ENCODE assay signal across 9 cellular contexts in the genomic region with DNA sequence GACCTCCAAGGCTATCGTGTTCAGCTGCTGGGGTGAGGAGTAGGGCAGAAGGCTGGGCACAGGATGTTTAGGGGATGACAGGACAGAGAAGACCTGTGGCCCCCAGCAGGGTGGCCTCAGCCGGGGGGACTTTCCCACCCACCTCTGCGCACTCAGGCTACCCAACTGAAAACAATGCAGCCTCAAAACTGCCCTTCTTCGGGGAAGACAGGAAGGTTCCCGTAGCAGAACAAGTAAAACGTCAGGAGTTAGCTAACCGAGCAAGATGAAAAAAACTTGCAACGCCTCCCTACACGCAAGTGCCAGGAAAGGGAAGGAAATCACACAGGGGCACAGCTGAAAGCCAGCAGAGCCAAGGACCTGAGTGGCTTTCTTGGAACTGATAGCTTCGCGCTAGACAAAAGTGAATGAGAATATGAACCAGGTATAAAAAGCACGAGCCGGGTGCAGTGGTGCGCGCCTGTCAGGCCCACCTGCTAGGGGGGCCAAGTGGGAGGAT. TPM values are rescaled to one million over a fixed set of nuclear protein-coding genes. Genes with fewer than 3 reads are reported as not detected.
DNase-seq lines count a peak whose midpoint lies in the region; ATAC-seq and TF ChIP-seq lines count a peak whose summit lies in the region.
"Had no signal": no experiment of that assay in that cellular context is flagged by ENCODE, and none has a peak within 500 bp of the region (broad histone marks: within the 10 kb centered on the region; RNA-seq: fewer than 3 reads in every experiment).

No MANE protein-coding gene starts in this region.

- H3K9me3 ChIP-seq in SK-N-SH: no peaks in the 10 kb centered on the region

- CTCF ChIA-PET in SK-N-SH (lab: Yijun Ruan, JAX): no interaction called here

- intact Hi-C loops in posterior vena cava (cut with DNase I): no loop called here

- POLR2A ChIA-PET in SK-N-SH (lab: Yijun Ruan, JAX): no interaction called here

- H3K27me3 ChIP-seq in SK-N-SH (ENCODE audit: insufficient read depth): no peaks in the 10 kb centered on the region

- H2AFZ ChIP-seq in SK-N-SH (ENCODE audit: low read depth): no peak overlapping the region

- H3K27ac ChIP-seq in SK-N-SH (ENCODE audit: low read depth in 2 of 2, low read length in 1 of 2): no peak overlapping the region

- no peaks in the 10 kb centered on the region for H3K36me3 ChIP-seq in SK-N-SH (replicated peaks in 1 of 2; ENCODE audit: control insufficient read depth in 1 of 2, insufficient read depth in 2 of 2, low read length in 1 of 2)

- H3K9ac ChIP-seq in SK-N-SH: no peak overlapping the region

- TF ChIP-seq EP300 in SK-N-SH (IDR thresholded peaks at IDR 0.05; ENCODE audit: borderline replicate concordance in 1 of 2, low read depth in 1 of 2, low read length in 1 of 2): no peak

- no peak for TF ChIP-seq RAD21 in SK-N-SH (IDR thresholded peaks at IDR 0.05; ENCODE audit: low read length)

- peaks cover 6% of the 10 kb centered on the region for H3K27me3 Mint-ChIP-seq in IgD-negative memory B cell
- no peaks in the 10 kb centered on the region for H3K27me3 Mint-ChIP-seq in activated naive CD8-positive, alpha-beta T cell treated with anti-CD3 and anti-CD28 coated beads for 36 hours

- no peaks in the 10 kb centered on the region for H3F3A ChIP-seq in SK-N-SH (replicated peaks; ENCODE audit: insufficient read depth)

- H3K4me3 ChIP-seq in GM12865 (ENCODE audit: low read depth, low read length) (no peak overlapping the region), SK-N-SH (ENCODE audit: low read depth in 2 of 2, low read length in 1 of 2) (no peak overlapping the region)

- DNase-seq in GM12865 (ENCODE audit: low read depth) (peak; percentile 63), posterior vena cava (ENCODE audit: low spot score) (peak; percentile 86), SK-N-SH (no peak)
- DNase-seq in activated naive CD8-positive, alpha-beta T cell treated with anti-CD3 and anti-CD28 coated beads for 36 hours: peak; percentile 74
- DNase-seq: NCI-H2227 treated with DMSO at 0.1 percent for 48 hours had no signal

- peaks cover 7 to 19% (median 12%) of the 10 kb centered on the region in 3 donors for H3K4me1 Mint-ChIP-seq in IgD-negative memory B cell
- H3K4me1 Mint-ChIP-seq in activated naive CD8-positive, alpha-beta T cell treated with anti-CD3 and anti-CD28 coated beads for 36 hours: peaks cover 37% of the 10 kb centered on the region

- no peaks in the 10 kb centered on the region for H3K9me2 ChIP-seq in SK-N-SH

- no peaks in the 10 kb centered on the region for H4K20me1 ChIP-seq in SK-N-SH (ENCODE audit: insufficient read depth)

- H3K4me3 Mint-ChIP-seq in IgD-negative memory B cell: peak overlapping the region in 3 of 4 donors; percentile 26 to 72 (median 58)
- peak overlapping the region; percentile 55 for H3K4me3 Mint-ChIP-seq in activated naive CD8-positive, alpha-beta T cell treated with anti-CD3 and anti-CD28 coated beads for 36 hours

- no peak overlapping the region for H3K4me2 ChIP-seq in SK-N-SH

- no peaks in the 10 kb centered on the region for H3K79me2 ChIP-seq in SK-N-SH (ENCODE audit: insufficient read depth)

- H3K4me1 ChIP-seq in SK-N-SH (ENCODE audit: control insufficient read depth in 1 of 2, insufficient read depth in 2 of 2, low read depth in 1 of 2, low read length in 1 of 2): no peaks in the 10 kb centered on the region

- H3K36me3 Mint-ChIP-seq in IgD-negative memory B cell: no peaks in the 10 kb centered on the region
- H3K36me3 Mint-ChIP-seq in activated naive CD8-positive, alpha-beta T cell treated with anti-CD3 and anti-CD28 coated beads for 36 hours: no peaks in the 10 kb centered on the region

- 89% methylated on average over 13 of the region's 15 CpGs for WGBS in SK-N-SH (ENCODE audit: low lambda C conversion rate)

- no peak for TF ChIP-seq CTCF in GM12865 (IDR thresholded peaks at IDR 0.05; ENCODE audit: insufficient read depth, low read depth, low read length, missing control alignments)
- TF ChIP-seq CTCF in SK-N-SH (IDR thresholded peaks at IDR 0.05): no peak

- peak overlapping the region; percentile 43 to 82 (median 67) for H3K27ac Mint-ChIP-seq in IgD-negative memory B cell
- H3K27ac Mint-ChIP-seq in activated naive CD8-positive, alpha-beta T cell treated with anti-CD3 and anti-CD28 coated beads for 36 hours: peak overlapping the region; percentile 97

- no peaks in the 10 kb centered on the region for H3K9me3 Mint-ChIP-seq in IgD-negative memory B cell
- no peaks in the 10 kb centered on the region for H3K9me3 Mint-ChIP-seq in activated naive CD8-positive, alpha-beta T cell treated with anti-CD3 and anti-CD28 coated beads for 36 hours

- no peak for ATAC-seq in HG03025 (IDR thresholded peaks at IDR 0.05; ENCODE audit: low FRiP score, unreplicated experiment)
- no peak for ATAC-seq in GM19351 (IDR thresholded peaks at IDR 0.05; ENCODE audit: unreplicated experiment)
- ATAC-seq in HG03521 (IDR thresholded peaks at IDR 0.05; ENCODE audit: unreplicated experiment): no peak

TF ChIP-seq in SK-N-SH, 30 proteins besides CTCF, POLR2A, EP300 and RAD21:
- TF ChIP-seq MXI1 (IDR thresholded peaks at IDR 0.05; ENCODE audit: low read depth, low read length) (no peak), EZH2phosphoT487 (IDR thresholded peaks at IDR 0.05; ENCODE audit: borderline replicate concordance, low read depth) (no peak), JUND (IDR thresholded peaks at IDR 0.05) (no peak)

RNA-seq across cellular contexts. Expression of gene FURIN, which starts 38.4 kb away (rescaled TPM):
- polyA plus RNA-seq in IgD-negative memory B cell (9.7 TPM), SK-N-SH (2012; rRNA removed) (33.5 and 40.8 TPM in 2 replicates)
- 10 to 100 TPM; 76.9 to 83.7 TPM for total RNA-seq in activated naive CD8-positive, alpha-beta T cell treated with anti-CD3 and anti-CD28 coated beads for 36 hours
- 10 to 100 TPM; 38.0 to 52.0 TPM for total RNA-seq in posterior vena cava
- polyA plus RNA-seq in SK-N-SH (2012; cell fraction: cytosol; rRNA removed): 15.4 and 29.8 TPM in 2 replicates
- 25.5 and 28.9 TPM in 2 replicates for polyA plus RNA-seq in SK-N-SH (2012; cell fraction: nucleus; rRNA removed)

RNA-seq across cellular contexts. Expression of gene FES, which starts 54.3 kb away (rescaled TPM):
- polyA plus RNA-seq in IgD-negative memory B cell: 7.7 TPM
- total RNA-seq in activated naive CD8-positive, alpha-beta T cell treated with anti-CD3 and anti-CD28 coated beads for 36 hours: 1 to 10 TPM; 2.1 to 2.5 TPM
- 10 to 100 TPM; 31.7 to 41.8 TPM for total RNA-seq in posterior vena cava
- 0.03 and 0.13 TPM in 2 replicates for polyA plus RNA-seq in SK-N-SH (2012; rRNA removed)
- 0.03 and 0.04 TPM in 2 replicates for polyA plus RNA-seq in SK-N-SH (2012; cell fraction: cytosol; rRNA removed)
- 0.23 and 0.48 TPM in 2 replicates for polyA plus RNA-seq in SK-N-SH (2012; cell fraction: nucleus; rRNA removed)

Comparison
In these comparisons a context has a peak if more than half of its experiments do, and no peak if none do; other contexts are left out.
1. RNA of gene FES, which starts 54.3 kb away (total RNA-seq): 31.7 to 41.8 TPM in posterior vena cava; 2.1 to 2.5 TPM in activated naive CD8-positive, alpha-beta T cell treated with anti-CD3 and anti-CD28 coated beads for 36 hours; every median in the first group is over 4 times any median in the second.